ENCODE assay signal across 9 cellular contexts in the genomic region with DNA sequence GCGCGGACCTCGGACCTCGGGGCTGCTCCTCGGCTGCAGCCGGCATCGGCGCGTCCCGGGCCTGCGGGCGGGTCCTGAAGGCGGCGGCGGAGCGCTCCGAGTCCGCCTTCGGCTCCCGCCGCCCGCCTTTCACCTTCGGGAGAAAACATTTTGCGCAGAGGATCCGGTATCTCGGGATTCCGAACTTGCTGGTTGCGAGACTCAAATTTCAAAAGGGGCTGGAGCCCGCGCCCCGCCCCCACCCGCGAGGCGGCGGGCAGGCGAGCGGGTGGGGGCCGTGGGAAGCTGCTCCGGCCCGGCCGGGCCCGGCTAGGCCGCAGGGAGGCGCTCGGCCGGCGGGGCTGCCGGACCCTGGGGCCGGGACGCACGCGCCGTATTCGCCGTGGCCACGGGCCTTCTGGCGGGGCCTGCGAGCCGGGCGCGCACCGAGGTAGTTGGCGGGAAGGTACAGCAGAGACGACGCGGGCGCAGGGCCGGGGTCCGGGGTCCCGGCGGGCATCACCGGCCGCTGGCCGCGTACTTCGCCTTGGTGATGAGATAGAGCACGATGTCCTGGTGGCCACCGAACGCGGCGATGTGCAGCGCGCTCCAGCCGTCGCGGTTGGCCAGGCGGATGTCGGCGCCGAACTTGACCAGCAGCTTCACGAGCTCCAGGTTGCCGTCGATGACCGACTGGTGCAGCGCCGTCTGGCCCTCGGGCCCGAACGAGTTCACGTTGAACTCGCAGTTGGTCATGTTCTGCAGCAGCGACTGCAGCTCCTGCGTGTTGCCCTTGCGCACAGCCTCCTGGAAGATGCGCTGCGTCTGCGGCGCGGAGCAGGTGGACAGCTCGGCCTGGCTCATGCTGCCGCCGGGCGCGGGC. TPM values are rescaled to one million over a fixed set of nuclear protein-coding genes. Genes with fewer than 3 reads are reported as not detected.
DNase-seq lines count a peak whose midpoint lies in the region; ATAC-seq, FAIRE-seq and TF ChIP-seq lines count a peak whose summit lies in the region.
"Had no signal": no experiment of that assay in that cellular context is flagged by ENCODE, and none has a peak within 500 bp of the region (broad histone marks: within the 10 kb centered on the region; RNA-seq: fewer than 3 reads in every experiment).

No MANE protein-coding gene starts in this region.

- TF ChIP-seq CTCF in OCI-LY1 (IDR thresholded peaks at IDR 0.05; ENCODE audit: low read length) (no peak), bronchial epithelial cell (IDR thresholded peaks at IDR 0.05; ENCODE audit: insufficient read depth, low read length, severe bottlenecking) (peak; percentile 4), HepG2 (CRISPR knock-in tag; IDR thresholded peaks at IDR 0.05) (no peak), thoracic aorta (IDR thresholded peaks at IDR 0.05) (no peak)

- peak; percentile 3 for ATAC-seq in HG02798 (IDR thresholded peaks at IDR 0.05; ENCODE audit: poor library complexity, unreplicated experiment)
- peak; percentile 14; the same call in 2 of the 3 replicates for ATAC-seq in HepG2
- ATAC-seq in thoracic aorta (ENCODE audit: insufficient number of reproducible peaks, low FRiP score, low read depth), result no peak

- peaks cover 16% of the 10 kb centered on the region for H3K4me1 Mint-ChIP-seq in activated CD4-positive, alpha-beta T cell treated with anti-CD3 and anti-CD28 coated beads, Interleukin-2, amount 10 ng/mL, durations not matched to agents 7 days and 5 days

- no TSS peak for BruUV-seq in HepG2 (replicated peaks; lab: Mats Ljungman, UMichigan)

- intact Hi-C loops in HepG2 (cut with micrococcal nuclease; ENCODE audit: unreplicated experiment), result loop anchor here (10.0 kb wide), 1 partner anchor 103 kb away; no protein-coding TSS in a partner anchor

- under 1% methylated on average over 26 of the region's 114 CpGs for WGBS in HepG2 (ENCODE audit: low lambda C conversion rate)

- H3K4me3 Mint-ChIP-seq in activated CD4-positive, alpha-beta T cell treated with anti-CD3 and anti-CD28 coated beads, Interleukin-2, amount 10 ng/mL, durations not matched to agents 7 days and 5 days, result peak overlapping the region; percentile 56

- CTCF ChIA-PET in activated CD4-positive, alpha-beta T cell treated with anti-CD3 and anti-CD28 coated beads, Interleukin-2, amount 10 ng/mL, durations not matched to agents 7 days and 5 days (lab: Charles Lee), result interaction anchor here (0.6 to 2.3 kb wide), 13 partner anchors 8 to 254 kb away, joined by 3 to 9 read pairs (median 4); a partner anchor contains a TSS
- CTCF ChIA-PET in HepG2 (lab: Yijun Ruan, JAX; ENCODE audit: low intra/inter-chr PET ratio, low total read pairs), result no interaction called here

- FAIRE-seq in bronchial epithelial cell (lab: Jason Lieb, UNC), result no peak
- no peak for FAIRE-seq in HepG2 (lab: Jason Lieb, UNC)
- FAIRE-seq: islet of Langerhans had no signal

- H3K27ac Mint-ChIP-seq in activated CD4-positive, alpha-beta T cell treated with anti-CD3 and anti-CD28 coated beads, Interleukin-2, amount 10 ng/mL, durations not matched to agents 7 days and 5 days, result no peak overlapping the region

- H3K27me3 Mint-ChIP-seq in activated CD4-positive, alpha-beta T cell treated with anti-CD3 and anti-CD28 coated beads, Interleukin-2, amount 10 ng/mL, durations not matched to agents 7 days and 5 days, result peaks cover 36% of the 10 kb centered on the region

- TF ChIP-seq EP300 in HepG2 (IDR thresholded peaks at IDR 0.05; ENCODE audit: low read depth in 2 of 2, low read length in 2 of 2) (no peak), HepG2 (CRISPR knock-in tag; IDR thresholded peaks at IDR 0.05; ENCODE audit: borderline replicate concordance) (no peak)

- TF ChIP-seq RAD21 in HepG2 (CRISPR knock-in tag; IDR thresholded peaks at IDR 0.05), result peak; percentile 21; the same call in 1 of the 2 replicates

- peaks cover 14% of the 10 kb centered on the region for H3K4me1 ChIP-seq in OCI-LY1 (ENCODE audit: insufficient read depth, low read length, severe bottlenecking)
- peaks cover 77% of the 10 kb centered on the region for H3K4me1 ChIP-seq in HepG2 (ENCODE audit: insufficient read depth, low read length)
- H3K4me1 ChIP-seq in thoracic aorta (ENCODE audit: control insufficient read depth in 1 of 2, low read depth in 2 of 2), result peaks cover 26 to 38% of the 10 kb centered on the region in 2 donors

- TF ChIP-seq POLR2A in HepG2 (IDR thresholded peaks at IDR 0.05; ENCODE audit: insufficient read depth in 1 of 2, low read depth in 2 of 2, low read length in 2 of 2), result no peak

- H3K36me3 ChIP-seq in OCI-LY1 (ENCODE audit: insufficient read depth, low read length), result no peaks in the 10 kb centered on the region
- no peaks in the 10 kb centered on the region for H3K36me3 ChIP-seq in bronchial epithelial cell (ENCODE audit: control insufficient read depth, insufficient read depth, low read length)
- H3K36me3 ChIP-seq in HepG2 (replicated peaks in 1 of 2; ENCODE audit: control insufficient read depth in 1 of 2, insufficient read depth in 2 of 2, low read length in 2 of 2), result no peaks in the 10 kb centered on the region
- no peaks in the 10 kb centered on the region for H3K36me3 ChIP-seq in thoracic aorta

- DNase-seq in activated CD4-positive, alpha-beta T cell treated with anti-CD3 and anti-CD28 coated beads, Interleukin-2, amount 10 ng/mL, durations not matched to agents 7 days and 5 days, result no peak
- DNase-seq in activated CD4-positive, alpha-beta T cell treated with anti-CD3 and anti-CD28 coated beads for 1 hour, result no peak
- DNase-seq in bronchial epithelial cell (ENCODE audit: low read depth) (no peak), HepG2 (ENCODE audit: low spot score) (no peak), thoracic aorta (ENCODE audit: low spot score) (no peak), T-helper 9 cell (no peak)

- H3K9me3 ChIP-seq in OCI-LY1 (ENCODE audit: low read length), result no peaks in the 10 kb centered on the region
- no peaks in the 10 kb centered on the region for H3K9me3 ChIP-seq in HepG2 (ENCODE audit: low read length)
- H3K9me3 ChIP-seq in thoracic aorta, result no peaks in the 10 kb centered on the region

- no peak overlapping the region; the same call in 1 of the 2 replicates for H3K9ac ChIP-seq in OCI-LY1 (ENCODE audit: low read length)
- peak overlapping the region; percentile 15; the same call in 1 of the 2 replicates for H3K9ac ChIP-seq in HepG2 (ENCODE audit: insufficient read depth, low read depth, low read length)

- H3K4me2 ChIP-seq in OCI-LY1 (ENCODE audit: low read length) (peak overlapping the region; percentile 88), HepG2 (ENCODE audit: low read depth, low read length) (peak overlapping the region; percentile 82)

- H3K79me2 ChIP-seq in OCI-LY1 (ENCODE audit: insufficient read depth, low read length) (no peaks in the 10 kb centered on the region), HepG2 (ENCODE audit: insufficient read depth, low read length) (no peaks in the 10 kb centered on the region)

- in situ Hi-C loops in HepG2 (cut with HindIII; ENCODE audit: extremely low pct_ligation_motif_present, low pct_unique_long_range_greater_than_20kb), result no loop called here

- H3K36me3 Mint-ChIP-seq in activated CD4-positive, alpha-beta T cell treated with anti-CD3 and anti-CD28 coated beads, Interleukin-2, amount 10 ng/mL, durations not matched to agents 7 days and 5 days (ENCODE audit: low read depth), result no peaks in the 10 kb centered on the region

- no peaks in the 10 kb centered on the region for H3K9me2 ChIP-seq in OCI-LY1 (ENCODE audit: low read depth, low read length)

- H2AFZ ChIP-seq in OCI-LY1 (ENCODE audit: low read length) (no peak overlapping the region), HepG2 (ENCODE audit: low read length) (no peak overlapping the region)

- H3K4me3 ChIP-seq in OCI-LY1 (ENCODE audit: low read depth, low read length, poor library complexity, severe bottlenecking), result peak overlapping the region; percentile 59
- peak overlapping the region; percentile 75 for H3K4me3 ChIP-seq in bronchial epithelial cell (ENCODE audit: low read depth, low read length)
- peak overlapping the region; percentile 46 to 63 (median 51) for H3K4me3 ChIP-seq in HepG2 (replicated peaks in 1 of 3; ENCODE audit: insufficient read depth in 1 of 3, low read depth in 2 of 3, low read length in 3 of 3)
- peak overlapping the region; percentile 73 for H3K4me3 ChIP-seq in thoracic aorta

- no peaks in the 10 kb centered on the region for H4K20me1 ChIP-seq in OCI-LY1 (ENCODE audit: insufficient read depth, low read length)
- no peaks in the 10 kb centered on the region for H4K20me1 ChIP-seq in HepG2 (ENCODE audit: insufficient read depth, low read length)

- H3K27me3 ChIP-seq in OCI-LY1 (ENCODE audit: insufficient read depth, low read length) (peaks cover 25% of the 10 kb centered on the region; the same call in 1 of the 2 replicates), bronchial epithelial cell (ENCODE audit: control insufficient read depth, insufficient read depth, low read length) (no peaks in the 10 kb centered on the region), HepG2 (ENCODE audit: control insufficient read depth in 1 of 2, insufficient read depth in 2 of 2, low read length in 2 of 2) (peaks cover 12 to 77% of the 10 kb centered on the region in 2 experiments), thoracic aorta (replicated peaks; ENCODE audit: insufficient read depth) (peaks cover 12% of the 10 kb centered on the region)

- POLR2A ChIA-PET in activated CD4-positive, alpha-beta T cell treated with anti-CD3 and anti-CD28 coated beads, Interleukin-2, amount 10 ng/mL, durations not matched to agents 7 days and 5 days (lab: Charles Lee), result no interaction called here
- POLR2A ChIA-PET in HepG2 (lab: Yijun Ruan, JAX), result interaction anchor here (0.5 to 1.9 kb wide), 6 partner anchors 10 to 147 kb away, joined by 3 to 6 read pairs (median 4); a partner anchor contains a TSS

- peaks cover 6% of the 10 kb centered on the region; the same call in 1 of the 2 replicates for H3F3A ChIP-seq in OCI-LY1 (ENCODE audit: insufficient read depth, low read length)

- H3K9me3 Mint-ChIP-seq in activated CD4-positive, alpha-beta T cell treated with anti-CD3 and anti-CD28 coated beads, Interleukin-2, amount 10 ng/mL, durations not matched to agents 7 days and 5 days, result no peaks in the 10 kb centered on the region

- H3K27ac ChIP-seq in OCI-LY1 (ENCODE audit: low read depth, low read length, poor library complexity, severe bottlenecking) (no peak overlapping the region), HepG2 (ENCODE audit: extremely low read length, insufficient read depth, low read length) (no peak overlapping the region), thoracic aorta (no peak overlapping the region)

RNA-seq across cellular contexts. Expression of a gene that starts 0.8 kb away (rescaled TPM):
- total RNA-seq in activated CD4-positive, alpha-beta T cell treated with anti-CD3 and anti-CD28 coated beads, Interleukin-2, amount 10 ng/mL, durations not matched to agents 7 days and 5 days, result under 1 TPM; 0.32 to 0.44 TPM
- 3.4 and 14.5 TPM in 2 replicates for total RNA-seq in bronchial epithelial cell
- 0.14 and 0.22 TPM in 2 replicates for total RNA-seq in HepG2 (2016; rRNA removed; fragmentation: Illumina TruSeq; extraction: Trizol)
- 0.26 and 0.30 TPM in 2 replicates for total RNA-seq in HepG2 (2016; cell fraction: cytosol; rRNA removed; fragmentation: Illumina TruSeq; extraction: Trizol; ENCODE audit: low read depth)
- total RNA-seq in HepG2 (2016; cell fraction: insoluble cytoplasmic fraction; rRNA removed; fragmentation: Illumina TruSeq; extraction: Trizol), result 0.19 and 0.35 TPM in 2 replicates
- 0.21 and 0.25 TPM in 2 replicates for total RNA-seq in HepG2 (2016; cell fraction: membrane; rRNA removed; fragmentation: Illumina TruSeq; extraction: Trizol)
- total RNA-seq in HepG2 (2016; cell fraction: nucleus; rRNA removed; fragmentation: Illumina TruSeq; extraction: Trizol), result 0.19 and 0.22 TPM in 2 replicates
- 0.46 and 0.73 TPM in 2 replicates for polyA plus RNA-seq in HepG2 (2011; rRNA removed)
- 0.74 and 1.0 TPM in 2 replicates for polyA plus RNA-seq in HepG2 (2011; cell fraction: cytosol; rRNA removed)
- 0.69 and 0.79 TPM in 2 replicates for polyA plus RNA-seq in HepG2 (2011; cell fraction: nucleus; rRNA removed)
- polyA plus RNA-seq in HepG2 (2012), result 0.51 and 0.78 TPM in 2 replicates
- 0.21 and 0.42 TPM in 2 replicates for polyA plus RNA-seq in HepG2 (2016; cell fraction: cytosol; fragmentation: Illumina TruSeq; extraction: Trizol; ENCODE audit: low read depth)
- 0.17 and 0.46 TPM in 2 replicates for polyA plus RNA-seq in HepG2 (2016; cell fraction: insoluble cytoplasmic fraction; fragmentation: Illumina TruSeq; extraction: Trizol; ENCODE audit: low read depth)
- polyA plus RNA-seq in HepG2 (2016; cell fraction: membrane; fragmentation: Illumina TruSeq; extraction: Trizol; ENCODE audit: low read depth), result 0.40 and 0.56 TPM in 2 replicates
- 0.36 and 0.52 TPM in 2 replicates for polyA plus RNA-seq in HepG2 (2016; cell fraction: nucleus; fragmentation: Illumina TruSeq; extraction: Trizol; ENCODE audit: insufficient read depth, low read depth)
- 1.0 and 2.0 TPM in 2 replicates for polyA minus RNA-seq in HepG2 (2011; rRNA and poly(A)+ RNA removed; ENCODE audit: low replicate concordance)
- 0.59 and 0.88 TPM in 2 replicates for polyA minus RNA-seq in HepG2 (2011; cell fraction: cytosol; rRNA and poly(A)+ RNA removed)
- polyA minus RNA-seq in HepG2 (2011; cell fraction: nucleus; rRNA and poly(A)+ RNA removed), result 0.25 TPM in 1 of 2 replicates, not detected in the other
- total RNA-seq in thoracic aorta, result 10 to 100 TPM in 1 of 2 donors, 1 to 10 TPM in 1; 8.5 to 16.9 TPM

RNA-seq across cellular contexts. Expression of a gene that starts 23.8 kb away (rescaled TPM):
- 1 to 10 TPM; 6.0 to 7.1 TPM for total RNA-seq in activated CD4-positive, alpha-beta T cell treated with anti-CD3 and anti-CD28 coated beads, Interleukin-2, amount 10 ng/mL, durations not matched to agents 7 days and 5 days
- total RNA-seq in bronchial epithelial cell (18.7 and 25.0 TPM in 2 replicates), HepG2 (2016; rRNA removed; fragmentation: Illumina TruSeq; extraction: Trizol) (7.0 and 14.2 TPM in 2 replicates), thoracic aorta (10 to 100 TPM; 26.4 to 43.5 TPM)
- total RNA-seq in HepG2 (2016; cell fraction: cytosol; rRNA removed; fragmentation: Illumina TruSeq; extraction: Trizol; ENCODE audit: low read depth), result 1.3 and 1.5 TPM in 2 replicates
- 6.7 and 14.2 TPM in 2 replicates for total RNA-seq in HepG2 (2016; cell fraction: insoluble cytoplasmic fraction; rRNA removed; fragmentation: Illumina TruSeq; extraction: Trizol)
- 5.1 and 6.1 TPM in 2 replicates for total RNA-seq in HepG2 (2016; cell fraction: membrane; rRNA removed; fragmentation: Illumina TruSeq; extraction: Trizol)
- 10.4 and 11.5 TPM in 2 replicates for total RNA-seq in HepG2 (2016; cell fraction: nucleus; rRNA removed; fragmentation: Illumina TruSeq; extraction: Trizol)
- polyA plus RNA-seq in HepG2 (2011; rRNA removed), result 11.1 and 16.4 TPM in 2 replicates
- 14.3 and 20.7 TPM in 2 replicates for polyA plus RNA-seq in HepG2 (2011; cell fraction: cytosol; rRNA removed)
- 17.2 and 18.2 TPM in 2 replicates for polyA plus RNA-seq in HepG2 (2011; cell fraction: nucleus; rRNA removed)
- 6.6 and 10.2 TPM in 2 replicates for polyA plus RNA-seq in HepG2 (2012)
- 1.1 and 1.2 TPM in 2 replicates for polyA plus RNA-seq in HepG2 (2016; cell fraction: cytosol; fragmentation: Illumina TruSeq; extraction: Trizol; ENCODE audit: low read depth)
- polyA plus RNA-seq in HepG2 (2016; cell fraction: insoluble cytoplasmic fraction; fragmentation: Illumina TruSeq; extraction: Trizol; ENCODE audit: low read depth), result 7.9 and 8.2 TPM in 2 replicates
- 3.0 and 3.1 TPM in 2 replicates for polyA plus RNA-seq in HepG2 (2016; cell fraction: membrane; fragmentation: Illumina TruSeq; extraction: Trizol; ENCODE audit: low read depth)
- polyA plus RNA-seq in HepG2 (2016; cell fraction: nucleus; fragmentation: Illumina TruSeq; extraction: Trizol; ENCODE audit: insufficient read depth, low read depth), result 20.6 and 20.8 TPM in 2 replicates
- polyA minus RNA-seq in HepG2 (2011; rRNA and poly(A)+ RNA removed; ENCODE audit: low replicate concordance), result 13.4 and 50.2 TPM in 2 replicates
- 29.6 and 30.9 TPM in 2 replicates for polyA minus RNA-seq in HepG2 (2011; cell fraction: cytosol; rRNA and poly(A)+ RNA removed)
- 6.3 and 7.8 TPM in 2 replicates for polyA minus RNA-seq in HepG2 (2011; cell fraction: nucleus; rRNA and poly(A)+ RNA removed)

RNA-seq across cellular contexts. Expression of a gene that starts 46.2 kb away (rescaled TPM):
- total RNA-seq in activated CD4-positive, alpha-beta T cell treated with anti-CD3 and anti-CD28 coated beads, Interleukin-2, amount 10 ng/mL, durations not matched to agents 7 days and 5 days, result 10 to 100 TPM; 54.1 to 66.6 TPM
- total RNA-seq in bronchial epithelial cell, result 59.8 and 67.9 TPM in 2 replicates
- 38.7 and 45.8 TPM in 2 replicates for total RNA-seq in HepG2 (2016; rRNA removed; fragmentation: Illumina TruSeq; extraction: Trizol)
- 11.1 and 13.7 TPM in 2 replicates for total RNA-seq in HepG2 (2016; cell fraction: cytosol; rRNA removed; fragmentation: Illumina TruSeq; extraction: Trizol; ENCODE audit: low read depth)
- 33.9 and 46.1 TPM in 2 replicates for total RNA-seq in HepG2 (2016; cell fraction: insoluble cytoplasmic fraction; rRNA removed; fragmentation: Illumina TruSeq; extraction: Trizol)
- 31.9 and 34.1 TPM in 2 replicates for total RNA-seq in HepG2 (2016; cell fraction: membrane; rRNA removed; fragmentation: Illumina TruSeq; extraction: Trizol)
- total RNA-seq in HepG2 (2016; cell fraction: nucleus; rRNA removed; fragmentation: Illumina TruSeq; extraction: Trizol), result 19.5 and 22.8 TPM in 2 replicates
- 26.5 and 38.0 TPM in 2 replicates for polyA plus RNA-seq in HepG2 (2011; rRNA removed)
- polyA plus RNA-seq in HepG2 (2011; cell fraction: cytosol; rRNA removed), result 31.2 and 47.6 TPM in 2 replicates
- 58.0 and 66.2 TPM in 2 replicates for polyA plus RNA-seq in HepG2 (2011; cell fraction: nucleus; rRNA removed)
- 37.0 and 38.0 TPM in 2 replicates for polyA plus RNA-seq in HepG2 (2012)
- 13.2 and 13.7 TPM in 2 replicates for polyA plus RNA-seq in HepG2 (2016; cell fraction: cytosol; fragmentation: Illumina TruSeq; extraction: Trizol; ENCODE audit: low read depth)
- 38.8 and 48.5 TPM in 2 replicates for polyA plus RNA-seq in HepG2 (2016; cell fraction: insoluble cytoplasmic fraction; fragmentation: Illumina TruSeq; extraction: Trizol; ENCODE audit: low read depth)
- 24.3 and 28.9 TPM in 2 replicates for polyA plus RNA-seq in HepG2 (2016; cell fraction: membrane; fragmentation: Illumina TruSeq; extraction: Trizol; ENCODE audit: low read depth)
- 40.4 and 45.0 TPM in 2 replicates for polyA plus RNA-seq in HepG2 (2016; cell fraction: nucleus; fragmentation: Illumina TruSeq; extraction: Trizol; ENCODE audit: insufficient read depth, low read depth)
- polyA minus RNA-seq in HepG2 (2011; rRNA and poly(A)+ RNA removed; ENCODE audit: low replicate concordance), result 63.2 and 70.3 TPM in 2 replicates
- polyA minus RNA-seq in HepG2 (2011; cell fraction: cytosol; rRNA and poly(A)+ RNA removed), result 28.7 and 31.0 TPM in 2 replicates
- 10.3 and 11.6 TPM in 2 replicates for polyA minus RNA-seq in HepG2 (2011; cell fraction: nucleus; rRNA and poly(A)+ RNA removed)
- total RNA-seq in thoracic aorta, result 10 to 100 TPM; 37.2 to 40.6 TPM

RNA-seq across cellular contexts. Expression of a gene that starts 50.2 kb away (rescaled TPM):
- not detected for total RNA-seq in activated CD4-positive, alpha-beta T cell treated with anti-CD3 and anti-CD28 coated beads, Interleukin-2, amount 10 ng/mL, durations not matched to agents 7 days and 5 days
- total RNA-seq in bronchial epithelial cell (not detected in 2 replicates), HepG2 (2016; rRNA removed; fragmentation: Illumina TruSeq; extraction: Trizol) (not detected in 2 replicates), thoracic aorta (not detected)
- not detected in 2 replicates for total RNA-seq in HepG2 (2016; cell fraction: cytosol; rRNA removed; fragmentation: Illumina TruSeq; extraction: Trizol; ENCODE audit: low read depth)
- total RNA-seq in HepG2 (2016; cell fraction: insoluble cytoplasmic fraction; rRNA removed; fragmentation: Illumina TruSeq; extraction: Trizol), result not detected in 2 replicates
- not detected in 2 replicates for total RNA-seq in HepG2 (2016; cell fraction: membrane; rRNA removed; fragmentation: Illumina TruSeq; extraction: Trizol)
- not detected in 2 replicates for total RNA-seq in HepG2 (2016; cell fraction: nucleus; rRNA removed; fragmentation: Illumina TruSeq; extraction: Trizol)
- polyA plus RNA-seq in HepG2 (2011; rRNA removed), result not detected in 2 replicates
- not detected in 2 replicates for polyA plus RNA-seq in HepG2 (2011; cell fraction: cytosol; rRNA removed)
- 0.45 and 0.50 TPM in 2 replicates for polyA plus RNA-seq in HepG2 (2011; cell fraction: nucleus; rRNA removed)
- polyA plus RNA-seq in HepG2 (2012), result 0.27 and 0.35 TPM in 2 replicates
- not detected in 2 replicates for polyA plus RNA-seq in HepG2 (2016; cell fraction: cytosol; fragmentation: Illumina TruSeq; extraction: Trizol; ENCODE audit: low read depth)
- not detected in 2 replicates for polyA plus RNA-seq in HepG2 (2016; cell fraction: insoluble cytoplasmic fraction; fragmentation: Illumina TruSeq; extraction: Trizol; ENCODE audit: low read depth)
- not detected in 2 replicates for polyA plus RNA-seq in HepG2 (2016; cell fraction: membrane; fragmentation: Illumina TruSeq; extraction: Trizol; ENCODE audit: low read depth)
- polyA plus RNA-seq in HepG2 (2016; cell fraction: nucleus; fragmentation: Illumina TruSeq; extraction: Trizol; ENCODE audit: insufficient read depth, low read depth), result not detected in 2 replicates
- polyA minus RNA-seq in HepG2 (2011; rRNA and poly(A)+ RNA removed; ENCODE audit: low replicate concordance), result 0.23 TPM in 1 of 2 replicates, not detected in the other
- polyA minus RNA-seq in HepG2 (2011; cell fraction: cytosol; rRNA and poly(A)+ RNA removed), result not detected in 2 replicates
- polyA minus RNA-seq in HepG2 (2011; cell fraction: nucleus; rRNA and poly(A)+ RNA removed), result not detected in 2 replicates
